ENCODE assay signal across 9 cellular contexts in the genomic region with DNA sequence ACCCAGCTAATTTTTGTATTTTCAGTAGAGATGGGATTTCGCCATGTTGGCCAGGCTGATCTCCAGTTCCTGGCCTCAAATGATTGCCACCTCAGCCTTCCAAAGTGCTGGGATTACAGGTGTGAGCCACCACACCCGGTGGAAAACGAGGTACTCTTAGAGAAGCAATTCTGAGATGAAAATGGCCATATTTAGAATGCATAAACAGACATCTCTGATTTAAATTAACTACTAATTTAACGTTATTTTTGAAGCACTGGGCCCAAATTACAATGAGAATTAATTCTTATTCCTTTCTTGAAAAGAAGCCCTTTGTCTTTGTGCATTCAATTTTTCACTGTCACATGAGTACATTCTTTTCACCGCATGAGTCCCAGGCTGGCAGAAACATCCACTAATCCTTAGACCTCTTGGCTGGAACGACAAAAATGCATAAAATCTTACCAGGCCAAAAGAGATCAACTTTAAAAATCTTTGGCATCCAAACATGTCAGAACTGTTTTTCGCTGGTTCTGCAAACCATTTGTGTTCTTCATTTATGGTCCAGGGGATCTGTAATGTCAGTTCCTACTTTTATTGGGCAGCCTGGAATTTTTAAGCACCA.
DNase-seq lines count a peak whose midpoint lies in the region; ATAC-seq, FAIRE-seq and TF ChIP-seq lines count a peak whose summit lies in the region.
"Had no signal": no experiment of that assay in that cellular context is flagged by ENCODE, and none has a peak within 500 bp of the region (broad histone marks: within the 10 kb centered on the region; RNA-seq: fewer than 3 reads in every experiment).

No MANE protein-coding gene starts in this region.

- H3K36me3 ChIP-seq in skeletal muscle tissue (ENCODE audit: control insufficient read depth in 3 of 3, insufficient read depth in 3 of 3, low read length in 3 of 3) (no peaks in the 10 kb centered on the region), heart left ventricle (no peaks in the 10 kb centered on the region), WERI-Rb-1 (no peaks in the 10 kb centered on the region)

- H3K27me3 ChIP-seq in skeletal muscle tissue (ENCODE audit: control insufficient read depth in 3 of 3, insufficient read depth in 3 of 3, low read length in 3 of 3) (no peaks in the 10 kb centered on the region), heart left ventricle (no peaks in the 10 kb centered on the region), WERI-Rb-1 (ENCODE audit: insufficient read depth, low read depth, severe bottlenecking) (no peaks in the 10 kb centered on the region)

- H3K4me1 ChIP-seq in skeletal muscle tissue (ENCODE audit: control insufficient read depth in 3 of 3, insufficient read depth in 3 of 3, low read length in 3 of 3) (peaks cover 24 to 29% (median 25%) of the 10 kb centered on the region in 3 donors), heart left ventricle (peaks cover 0 to 20% (median 5%) of the 10 kb centered on the region in 12 donors)

- DNase-seq in H54 (ENCODE audit: insufficient read length, low spot score) (no peak), fibroblast of the aortic adventitia (ENCODE audit: low read depth) (peak; percentile 70), heart left ventricle (no peak), WERI-Rb-1 (no peak), NCI-H2196 (lab: John Stamatoyannopoulos, UW; ENCODE audit: unreplicated experiment) (no peak)
- no peak for DNase-seq in activated naive CD4-positive, alpha-beta T cell (lab: John Stamatoyannopoulos, UW)
- DNase-seq: DMS79 had no signal

- H3K27ac ChIP-seq in skeletal muscle tissue (ENCODE audit: low read depth, low read length) (peak overlapping the region; percentile 85), heart left ventricle (no peak overlapping the region), WERI-Rb-1 (no peak overlapping the region)

- intact Hi-C loops in heart left ventricle (cut with DNase I), result loop anchor here in 2 of 10 donors (5.0 kb wide), 1 partner anchor 130 kb away; a partner anchor contains a TSS

- H3K4me3 ChIP-seq in fibroblast of the aortic adventitia (ENCODE audit: low read depth, low read length) (no peak overlapping the region), skeletal muscle tissue (ENCODE audit: low read length in 3 of 3) (no peak overlapping the region), heart left ventricle (no peak overlapping the region), WERI-Rb-1 (ENCODE audit: low read depth, low read length) (no peak overlapping the region)

- TF ChIP-seq CTCF in fibroblast of the aortic adventitia (IDR thresholded peaks at IDR 0.05; ENCODE audit: insufficient read depth, low read length) (no peak), heart left ventricle (IDR thresholded peaks at IDR 0.05) (no peak), WERI-Rb-1 (IDR thresholded peaks at IDR 0.05; ENCODE audit: low read depth, low read length) (no peak)

- TF ChIP-seq POLR2A in H54 (IDR thresholded peaks at IDR 0.05; ENCODE audit: low read depth, low read length), result no peak
- TF ChIP-seq POLR2A in heart left ventricle (IDR thresholded peaks at IDR 0.05), result no peak

- H3K9ac ChIP-seq in skeletal muscle tissue (ENCODE audit: low read depth in 1 of 3, low read length in 3 of 3), result no peak overlapping the region

- peak; percentile 61 for ATAC-seq in SK-N-SH treated with all-trans-retinoic acid at 6 μM for 48 hours
- ATAC-seq in heart left ventricle, result no peak

- H3K9me3 ChIP-seq in skeletal muscle tissue (ENCODE audit: control insufficient read depth in 3 of 3, low read length in 3 of 3), result no peaks in the 10 kb centered on the region
- H3K9me3 ChIP-seq in heart left ventricle, result no peaks in the 10 kb centered on the region
- no peaks in the 10 kb centered on the region for H3K9me3 ChIP-seq in WERI-Rb-1 (ENCODE audit: severe bottlenecking)

- WGBS in heart left ventricle, 4 donors, result 86 to 88% (median 87%) methylated on average over 7 of the region's 7 CpGs

- FAIRE-seq in H54 (lab: Jason Lieb, UNC), result peak; percentile 65

TF ChIP-seq in SK-N-SH treated with all-trans-retinoic acid at 6 μM for 48 hours, 23 proteins besides CTCF, POLR2A, EP300 and RAD21:
- TF ChIP-seq, protein P1, sequence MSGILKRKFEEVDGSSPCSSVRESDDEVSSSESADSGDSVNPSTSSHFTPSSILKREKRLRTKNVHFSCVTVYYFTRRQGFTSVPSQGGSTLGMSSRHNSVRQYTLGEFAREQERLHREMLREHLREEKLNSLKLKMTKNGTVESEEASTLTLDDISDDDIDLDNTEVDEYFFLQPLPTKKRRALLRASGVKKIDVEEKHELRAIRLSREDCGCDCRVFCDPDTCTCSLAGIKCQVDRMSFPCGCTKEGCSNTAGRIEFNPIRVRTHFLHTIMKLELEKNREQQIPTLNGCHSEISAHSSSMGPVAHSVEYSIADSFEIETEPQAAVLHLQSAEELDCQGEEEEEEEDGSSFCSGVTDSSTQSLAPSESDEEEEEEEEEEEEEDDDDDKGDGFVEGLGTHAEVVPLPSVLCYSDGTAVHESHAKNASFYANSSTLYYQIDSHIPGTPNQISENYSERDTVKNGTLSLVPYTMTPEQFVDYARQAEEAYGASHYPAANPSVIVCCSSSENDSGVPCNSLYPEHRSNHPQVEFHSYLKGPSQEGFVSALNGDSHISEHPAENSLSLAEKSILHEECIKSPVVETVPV (CRISPR knock-in tag; IDR thresholded peaks at IDR 0.05), result no peak
- TF ChIP-seq TOX (CRISPR knock-in tag; IDR thresholded peaks at IDR 0.05; ENCODE audit: borderline replicate concordance), result no peak
- TF ChIP-seq OSR1 (CRISPR knock-in tag; IDR thresholded peaks at IDR 0.05), result no peak
- no peak for TF ChIP-seq ZNF565 (CRISPR knock-in tag; conservative IDR thresholded peaks at IDR 0.05; ENCODE audit: low read depth)
- TF ChIP-seq, protein P2, sequence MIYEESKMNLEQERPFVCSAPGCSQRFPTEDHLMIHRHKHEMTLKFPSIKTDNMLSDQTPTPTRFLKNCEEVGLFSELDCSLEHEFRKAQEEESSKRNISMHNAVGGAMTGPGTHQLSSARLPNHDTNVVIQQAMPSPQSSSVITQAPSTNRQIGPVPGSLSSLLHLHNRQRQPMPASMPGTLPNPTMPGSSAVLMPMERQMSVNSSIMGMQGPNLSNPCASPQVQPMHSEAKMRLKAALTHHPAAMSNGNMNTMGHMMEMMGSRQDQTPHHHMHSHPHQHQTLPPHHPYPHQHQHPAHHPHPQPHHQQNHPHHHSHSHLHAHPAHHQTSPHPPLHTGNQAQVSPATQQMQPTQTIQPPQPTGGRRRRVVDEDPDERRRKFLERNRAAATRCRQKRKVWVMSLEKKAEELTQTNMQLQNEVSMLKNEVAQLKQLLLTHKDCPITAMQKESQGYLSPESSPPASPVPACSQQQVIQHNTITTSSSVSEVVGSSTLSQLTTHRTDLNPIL (CRISPR knock-in tag; IDR thresholded peaks at IDR 0.05; ENCODE audit: low read depth), result no peak
- TF ChIP-seq, protein P3, sequence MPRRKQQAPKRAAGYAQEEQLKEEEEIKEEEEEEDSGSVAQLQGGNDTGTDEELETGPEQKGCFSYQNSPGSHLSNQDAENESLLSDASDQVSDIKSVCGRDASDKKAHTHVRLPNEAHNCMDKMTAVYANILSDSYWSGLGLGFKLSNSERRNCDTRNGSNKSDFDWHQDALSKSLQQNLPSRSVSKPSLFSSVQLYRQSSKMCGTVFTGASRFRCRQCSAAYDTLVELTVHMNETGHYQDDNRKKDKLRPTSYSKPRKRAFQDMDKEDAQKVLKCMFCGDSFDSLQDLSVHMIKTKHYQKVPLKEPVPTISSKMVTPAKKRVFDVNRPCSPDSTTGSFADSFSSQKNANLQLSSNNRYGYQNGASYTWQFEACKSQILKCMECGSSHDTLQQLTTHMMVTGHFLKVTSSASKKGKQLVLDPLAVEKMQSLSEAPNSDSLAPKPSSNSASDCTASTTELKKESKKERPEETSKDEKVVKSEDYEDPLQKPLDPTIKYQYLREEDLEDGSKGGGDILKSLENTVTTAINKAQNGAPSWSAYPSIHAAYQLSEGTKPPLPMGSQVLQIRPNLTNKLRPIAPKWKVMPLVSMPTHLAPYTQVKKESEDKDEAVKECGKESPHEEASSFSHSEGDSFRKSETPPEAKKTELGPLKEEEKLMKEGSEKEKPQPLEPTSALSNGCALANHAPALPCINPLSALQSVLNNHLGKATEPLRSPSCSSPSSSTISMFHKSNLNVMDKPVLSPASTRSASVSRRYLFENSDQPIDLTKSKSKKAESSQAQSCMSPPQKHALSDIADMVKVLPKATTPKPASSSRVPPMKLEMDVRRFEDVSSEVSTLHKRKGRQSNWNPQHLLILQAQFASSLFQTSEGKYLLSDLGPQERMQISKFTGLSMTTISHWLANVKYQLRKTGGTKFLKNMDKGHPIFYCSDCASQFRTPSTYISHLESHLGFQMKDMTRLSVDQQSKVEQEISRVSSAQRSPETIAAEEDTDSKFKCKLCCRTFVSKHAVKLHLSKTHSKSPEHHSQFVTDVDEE (CRISPR knock-in tag; IDR thresholded peaks at IDR 0.05), result no peak
- TF ChIP-seq ZNF70 (CRISPR knock-in tag; IDR thresholded peaks at IDR 0.05), result no peak
- TF ChIP-seq ZC3H10 (CRISPR knock-in tag; IDR thresholded peaks at IDR 0.05), result no peak
- TF ChIP-seq TCF4 (CRISPR knock-in tag; IDR thresholded peaks at IDR 0.05; ENCODE audit: borderline replicate concordance), result no peak
- no peak for TF ChIP-seq PPARA (CRISPR knock-in tag; IDR thresholded peaks at IDR 0.05; ENCODE audit: borderline replicate concordance)
- no peak for TF ChIP-seq ESRRG (CRISPR knock-in tag; IDR thresholded peaks at IDR 0.05)
- no peak for TF ChIP-seq ARNTL (CRISPR knock-in tag; IDR thresholded peaks at IDR 0.05; ENCODE audit: borderline replicate concordance, low read depth)
- TF ChIP-seq CSDC2 (CRISPR knock-in tag; IDR thresholded peaks at IDR 0.05), result no peak
- TF ChIP-seq ZFP30 (CRISPR knock-in tag; IDR thresholded peaks at IDR 0.05), result no peak
- no peak for TF ChIP-seq ZFP3 (CRISPR knock-in tag; IDR thresholded peaks at IDR 0.05)
- TF ChIP-seq ISL1 (CRISPR knock-in tag; IDR thresholded peaks at IDR 0.05), result no peak
- TF ChIP-seq BACH2 (CRISPR knock-in tag; IDR thresholded peaks at IDR 0.05; ENCODE audit: borderline replicate concordance), result no peak
- no peak for TF ChIP-seq GLIS3 (CRISPR knock-in tag; IDR thresholded peaks at IDR 0.05)
